ENCODE assay signal across 26 cellular contexts in the genomic region with DNA sequence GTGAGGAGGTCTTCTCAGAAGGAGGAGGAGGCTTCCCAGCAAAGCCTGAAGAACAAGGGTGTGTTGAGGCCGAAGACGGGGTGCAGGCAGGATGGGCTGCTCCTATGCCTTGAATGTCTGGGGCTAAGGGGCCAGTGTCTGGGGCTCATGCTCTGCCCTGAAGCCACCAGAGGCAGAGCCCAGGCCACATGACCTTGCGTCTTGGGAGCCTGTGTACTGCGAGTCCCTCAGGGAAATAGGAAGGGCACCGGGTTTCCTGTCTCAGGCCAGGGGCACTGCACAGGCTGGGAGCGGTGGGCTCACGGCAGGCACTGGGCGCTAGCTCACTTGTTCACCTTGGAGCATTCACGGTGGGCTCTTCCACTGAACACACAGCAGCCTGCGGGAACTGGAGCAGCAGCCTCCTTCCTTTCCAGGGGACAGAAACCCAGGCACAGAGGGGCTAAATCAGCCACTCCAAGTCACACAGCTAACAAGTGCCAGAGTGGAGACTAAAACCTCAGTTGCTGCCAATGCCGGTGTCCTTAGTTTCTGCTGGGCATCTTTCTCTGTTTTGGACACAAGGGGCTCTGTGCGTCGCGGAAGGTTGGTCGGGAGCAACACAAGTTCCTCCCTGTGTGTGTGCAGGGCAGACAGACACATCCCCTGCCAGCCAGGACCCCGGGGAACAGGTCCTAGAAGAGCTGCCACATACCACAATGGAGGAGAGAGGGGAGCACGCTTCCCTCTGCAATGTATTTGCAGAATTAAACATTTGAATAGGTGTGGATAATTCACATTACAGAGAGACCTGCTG.
DNase-seq lines count a peak whose midpoint lies in the region; ATAC-seq and TF ChIP-seq lines count a peak whose summit lies in the region.
"Had no signal": no experiment of that assay in that cellular context is flagged by ENCODE, and none has a peak within 500 bp of the region (broad histone marks: within the 10 kb centered on the region; RNA-seq: fewer than 3 reads in every experiment).

No MANE protein-coding gene starts in this region.

- H3K4me3 Mint-ChIP-seq in activated B cell treated with CpG ODN at 0.5 μM for 24 hours (no peak overlapping the region), neural progenitor cell (no peak overlapping the region)
- H3K4me3 Mint-ChIP-seq: CD4-positive, alpha-beta T cell; IgD-negative memory B cell had no signal

- H3K27me3 ChIP-seq in neural progenitor cell (no peaks in the 10 kb centered on the region), upper lobe of right lung (peaks cover 15% of the 10 kb centered on the region)

- no peak overlapping the region for H3K27ac ChIP-seq in neural progenitor cell
- no peak overlapping the region for H3K27ac ChIP-seq in upper lobe of right lung
- H3K27ac ChIP-seq: HL-60, KMS-11 had no signal

- no peaks in the 10 kb centered on the region for H3F3A ChIP-seq in neural progenitor cell (ENCODE audit: low read depth)

- H3K27ac Mint-ChIP-seq in activated B cell treated with CpG ODN at 0.5 μM for 24 hours (peak overlapping the region; percentile 61), neural progenitor cell (peak overlapping the region; percentile 10)
- H3K27ac Mint-ChIP-seq: CD4-positive, alpha-beta T cell; IgD-negative memory B cell had no signal

- no peak overlapping the region for H3K4me2 ChIP-seq in neural progenitor cell
- H3K4me2 ChIP-seq: KMS-11, SK-N-SH had no signal

- ATAC-seq in Right ventricle myocardium superior (ENCODE audit: poor library complexity) (no peak), activated B cell treated with CpG ODN at 0.5 μM for 24 hours (ENCODE audit: low read depth) (no peak), upper lobe of right lung (no peak), HG02623 (IDR thresholded peaks at IDR 0.05; ENCODE audit: unreplicated experiment) (no peak)
- ATAC-seq: GM12878 had no signal

- DNase-seq in cardiac septum (ENCODE audit: low spot score) (peak; percentile 64), Right ventricle myocardium superior (no peak), activated B cell treated with CpG ODN at 0.5 μM for 24 hours (no peak), neural progenitor cell (ENCODE audit: low spot score) (no peak), upper lobe of right lung (peak; percentile 40), OCI-M1 (lab: John Stamatoyannopoulos, UW) (no peak), GF-D8 (lab: John Stamatoyannopoulos, UW) (no peak)
- DNase-seq: 8988T; ACHN; DMS53; MM.1S; NCI-H1048; NCI-H1417; NCI-H1694; NCI-H2029 treated with DMSO at 0.1 percent for 48 hours; NCI-H446 treated with DMSO at 0.1 percent for 48 hours; NCI-H526; NCI-H82; NK-92 treated with Interleukin-12 subunit alpha and Interleukin-12 subunit beta, amount 100 ng/mL, for 24 hours; SK-N-SH had no signal

- TF ChIP-seq CTCF in activated B cell treated with CpG ODN at 0.5 μM for 24 hours (IDR thresholded peaks at IDR 0.05): no peak
- TF ChIP-seq CTCF in neural progenitor cell (IDR thresholded peaks at IDR 0.05): no peak
- no peak for TF ChIP-seq CTCF in upper lobe of right lung (IDR thresholded peaks at IDR 0.05)

- H3K9me3 Mint-ChIP-seq in activated B cell treated with CpG ODN at 0.5 μM for 24 hours (peaks cover 10% of the 10 kb centered on the region), neural progenitor cell (peaks cover 4% of the 10 kb centered on the region)

- H3K9ac ChIP-seq in neural progenitor cell: no peak overlapping the region
- H3K9ac ChIP-seq: KMS-11, SK-N-SH had no signal

- peaks cover 8% of the 10 kb centered on the region for H3K36me3 Mint-ChIP-seq in activated B cell treated with CpG ODN at 0.5 μM for 24 hours (ENCODE audit: low read depth)
- no peaks in the 10 kb centered on the region for H3K36me3 Mint-ChIP-seq in neural progenitor cell

- no peak overlapping the region for H2AFZ ChIP-seq in neural progenitor cell (replicated peaks)

- H3K9me3 ChIP-seq in neural progenitor cell (ENCODE audit: low read depth): no peaks in the 10 kb centered on the region
- H3K9me3 ChIP-seq in upper lobe of right lung: no peaks in the 10 kb centered on the region
- H3K9me3 ChIP-seq: SK-N-SH had no signal

- H3K4me1 Mint-ChIP-seq in activated B cell treated with CpG ODN at 0.5 μM for 24 hours (peaks cover 25% of the 10 kb centered on the region), neural progenitor cell (peaks cover 7% of the 10 kb centered on the region)

- POLR2A ChIA-PET in activated B cell treated with CpG ODN at 0.5 μM for 24 hours (lab: Charles Lee): no interaction called here

- H3K36me3 ChIP-seq in neural progenitor cell (no peaks in the 10 kb centered on the region), upper lobe of right lung (no peaks in the 10 kb centered on the region)

- H3K27me3 Mint-ChIP-seq in activated B cell treated with CpG ODN at 0.5 μM for 24 hours (no peaks in the 10 kb centered on the region), neural progenitor cell (ENCODE audit: insufficient read depth, low read depth) (peaks cover 13% of the 10 kb centered on the region)
- H3K27me3 Mint-ChIP-seq: IgD-negative memory B cell had no signal

- no peaks in the 10 kb centered on the region for H4K20me1 ChIP-seq in neural progenitor cell (ENCODE audit: low read depth)

- H3K79me2 ChIP-seq in neural progenitor cell (ENCODE audit: low read depth): no peaks in the 10 kb centered on the region

- CTCF ChIA-PET in activated B cell treated with CpG ODN at 0.5 μM for 24 hours (lab: Charles Lee): no interaction called here

- intact Hi-C loops in cardiac septum (cut with DNase I): no loop called here
- intact Hi-C loops in Right ventricle myocardium superior (cut with DNase I): no loop called here
- intact Hi-C loops in activated B cell treated with CpG ODN at 0.5 μM for 24 hours (cut with micrococcal nuclease): loop anchor here (5.0 kb wide), 1 partner anchor 42 kb away; no protein-coding TSS in a partner anchor
- intact Hi-C loops in upper lobe of right lung (cut with DNase I): no loop called here

- peaks cover 4% of the 10 kb centered on the region for H3K4me1 ChIP-seq in neural progenitor cell
- H3K4me1 ChIP-seq in upper lobe of right lung: no peaks in the 10 kb centered on the region

- no peak overlapping the region for H3K4me3 ChIP-seq in neural progenitor cell
- H3K4me3 ChIP-seq in upper lobe of right lung: no peak overlapping the region
- H3K4me3 ChIP-seq: GM12878 had no signal

Comparison
In these comparisons a context has a peak if more than half of its experiments do, and no peak if none do; other contexts are left out.
1. DNase-seq: peak in cardiac septum (single experiment) and upper lobe of right lung (single experiment); none in Right ventricle myocardium superior (single experiment), activated B cell treated with CpG ODN at 0.5 μM for 24 hours (single experiment), neural progenitor cell (single experiment), OCI-M1 (single experiment) and GF-D8 (single experiment).